11 cellular contexts compared by ENCODE assay signal in genomic region chr10:5809541-5810154, GRCh38. TPM values are rescaled to one million over a fixed set of nuclear protein-coding genes. Genes with fewer than 3 reads are reported as not detected.
DNase-seq lines count a peak whose midpoint lies in the region; ATAC-seq and TF ChIP-seq lines count a peak whose summit lies in the region.
"Had no signal": no experiment of that assay in that cellular context is flagged by ENCODE, and none has a peak within 500 bp of the region (broad histone marks: within the 10 kb centered on the region; RNA-seq: fewer than 3 reads in every experiment).

No MANE protein-coding gene starts in this region.

- no peak overlapping the region for H4K8ac ChIP-seq in mesenchymal stem cell (ENCODE audit: low read length)

- H3K27me3 ChIP-seq in AG04450 (ENCODE audit: control insufficient read depth, insufficient read depth, low read length), result no peaks in the 10 kb centered on the region
- H3K27me3 ChIP-seq in mesenchymal stem cell (ENCODE audit: control insufficient read depth in 1 of 2, insufficient read depth in 1 of 2, low read length in 2 of 2), result no peaks in the 10 kb centered on the region

- peaks cover 14% of the 10 kb centered on the region in 2 experiments for H3K36me3 ChIP-seq in mesenchymal stem cell (ENCODE audit: control insufficient read depth in 1 of 2, insufficient read depth in 2 of 2, low read depth in 1 of 2, low read length in 2 of 2)

- H3K18ac ChIP-seq in mesenchymal stem cell (ENCODE audit: low read depth in 1 of 2, low read length in 2 of 2), result no peak overlapping the region

- peak overlapping the region; percentile 22 for H3K4me2 ChIP-seq in mesenchymal stem cell (ENCODE audit: low read length, poor library complexity, severe bottlenecking)

- H3K9me3 ChIP-seq in AG04450 (ENCODE audit: control insufficient read depth, insufficient read depth, low read length), result no peaks in the 10 kb centered on the region
- no peaks in the 10 kb centered on the region for H3K9me3 ChIP-seq in mesenchymal stem cell (ENCODE audit: control insufficient read depth, low read length)

- intact Hi-C loops in sciatic nerve (cut with DNase I), result loop anchor here (10.0 kb wide), 1 partner anchor 75 kb away; the partner anchor contains the start of gene ANKRD16

- H2BK120ac ChIP-seq in mesenchymal stem cell (ENCODE audit: low read depth, low read length), result no peak overlapping the region

- H3K27ac ChIP-seq in AG04450 (ENCODE audit: low read depth, low read length) (no peak overlapping the region), mesenchymal stem cell (ENCODE audit: low read length, poor library complexity, severe bottlenecking) (no peak overlapping the region)

- 98% methylated on average over 3 of the region's 3 CpGs for WGBS in mesenchymal stem cell

- H3K4me3 ChIP-seq in AG04450 (ENCODE audit: low read depth, low read length) (peak overlapping the region; percentile 29; the same call in 1 of the 2 replicates), astrocyte of the cerebellum (ENCODE audit: low read depth, low read length) (peak overlapping the region; percentile 9), mesenchymal stem cell (ENCODE audit: insufficient read depth in 1 of 2, low read depth in 1 of 2, low read length in 2 of 2) (peak overlapping the region in 1 of 2 experiments; percentile 98)

- H3K14ac ChIP-seq in mesenchymal stem cell (ENCODE audit: low read length in 2 of 2), result no peak overlapping the region

- ATAC-seq in HG03378 (IDR thresholded peaks at IDR 0.05; ENCODE audit: unreplicated experiment) (peak; percentile 30), sciatic nerve (no peak)

- H2BK5ac ChIP-seq in mesenchymal stem cell (ENCODE audit: low read depth, low read length, poor library complexity, severe bottlenecking), result no peak overlapping the region

- CTCF ChIA-PET in AG04450 (lab: Charles Lee), result interaction anchor here (1.8 kb wide), 1 partner anchor 995 kb away, joined by 4 read pairs; no protein-coding TSS in a partner anchor

- no peak overlapping the region for H3K23ac ChIP-seq in mesenchymal stem cell (ENCODE audit: low read length in 2 of 2)

- peaks cover 3% of the 10 kb centered on the region for H3K4me1 ChIP-seq in mesenchymal stem cell (ENCODE audit: control insufficient read depth, insufficient read depth, low read depth, low read length)

- TF ChIP-seq CTCF in AG04450 (IDR thresholded peaks at IDR 0.05; ENCODE audit: low read depth, low read length), result no peak
- no peak for TF ChIP-seq CTCF in astrocyte of the cerebellum (IDR thresholded peaks at IDR 0.05; ENCODE audit: low read depth, low read length, missing control alignments)

- no peak overlapping the region for H2AK5ac ChIP-seq in mesenchymal stem cell (ENCODE audit: low read length, severe bottlenecking)

- H4K91ac ChIP-seq in mesenchymal stem cell (ENCODE audit: low read length), result no peak overlapping the region

- POLR2A ChIA-PET in AG04450 (lab: Yijun Ruan, JAX), result no interaction called here

- H3K9ac ChIP-seq in mesenchymal stem cell (ENCODE audit: low read length), result peak overlapping the region; percentile 98

- DNase-seq in AG04450 (ENCODE audit: low read depth, low spot score), result no peak
- no peak for DNase-seq in astrocyte of the cerebellum (ENCODE audit: low read depth)
- DNase-seq in mesenchymal stem cell, result peak; percentile 23
- no peak for DNase-seq in NCI-H2227 treated with DMSO at 0.1 percent for 48 hours (lab: John Stamatoyannopoulos, UW)
- DNase-seq in sciatic nerve (ENCODE audit: low spot score), result no peak
- no peak for DNase-seq in anterior cingulate cortex (lab: John Stamatoyannopoulos, UW)
- no peak for DNase-seq in NCI-H1105 treated with DMSO at 0.1 percent for 48 hours (lab: John Stamatoyannopoulos, UW)
- DNase-seq: amygdala, DMS79, kidney had no signal

- H2AFZ ChIP-seq in mesenchymal stem cell (ENCODE audit: low read depth, low read length), result no peak overlapping the region

- no peaks in the 10 kb centered on the region for H3K79me1 ChIP-seq in mesenchymal stem cell (replicated peaks; ENCODE audit: low read length, poor library complexity, severe bottlenecking)

- H3K4ac ChIP-seq in mesenchymal stem cell (ENCODE audit: low read depth in 1 of 2, low read length in 2 of 2), result no peak overlapping the region

- H2BK15ac ChIP-seq in mesenchymal stem cell (ENCODE audit: low read depth, poor library complexity, severe bottlenecking), result no peak overlapping the region

- in situ Hi-C loops in astrocyte of the cerebellum (cut with HindIII; ENCODE audit: low sequenced_read_pairs), result loop anchor here (5.0 kb wide), 1 partner anchor 68 kb away; no protein-coding TSS in a partner anchor

- no peak overlapping the region for H2BK12ac ChIP-seq in mesenchymal stem cell (ENCODE audit: low read length in 2 of 2)

RNA-seq across cellular contexts. Expression of gene GDI2, which starts 3.6 kb away (rescaled TPM):
- polyA plus RNA-seq in AG04450 (2011; rRNA removed), result 263 and 326 TPM in 2 replicates
- polyA minus RNA-seq in AG04450 (2011; rRNA and poly(A)+ RNA removed), result 215 and 293 TPM in 2 replicates
- polyA plus RNA-seq in mesenchymal stem cell (2013, experiment 1 of 2), result 202 TPM
- polyA plus RNA-seq in mesenchymal stem cell (2013, experiment 2 of 2), result 204 TPM
- total RNA-seq in sciatic nerve, result 140 TPM
